ENCODE assay signal across 1 cellular context in genomic region chr5:43370352-43370751, GRCh38.
TF ChIP-seq lines count a peak whose summit lies in the region.

No MANE protein-coding gene starts in this region.

TF ChIP-seq in K562, 482 proteins besides CTCF, POLR2A, EP300 and RAD21:
- TF ChIP-seq CREM (IDR thresholded peaks at IDR 0.05; ENCODE audit: low read depth) (0 out of 2 replicates have a peak, but pooled peaks have one; percentile 22), SMARCA4 (IDR thresholded peaks at IDR 0.05) (no peak), JUND (IDR thresholded peaks at IDR 0.05; ENCODE audit: borderline replicate concordance, low read depth, low read length) (no peak), JUND (tag; IDR thresholded peaks at IDR 0.05; ENCODE audit: borderline replicate concordance, low read depth, low read length) (0 out of 3 replicates have a peak, but pooled peaks have one; percentile 21), GTF2A2 (tag; IDR thresholded peaks at IDR 0.05) (no peak)
